In genomic region chr1:39081266-39082139, GRCh38 we compare ENCODE assay signal across 8 cellular contexts. TPM values are rescaled to one million over a fixed set of nuclear protein-coding genes. Genes with fewer than 3 reads are reported as not detected.
A peak's percentile ranks its signal among the peaks of the same experiment; 100 is the strongest.
DNase-seq lines count a peak whose midpoint lies in the region; ATAC-seq and TF ChIP-seq lines count a peak whose summit lies in the region.

No MANE protein-coding gene starts in this region.

- H3K4me3 ChIP-seq in AG09309 (ENCODE audit: control insufficient read depth, low read depth, low read length) (peak overlapping the region; percentile 36), GM23248 (peak overlapping the region; percentile 68), WERI-Rb-1 (ENCODE audit: low read depth, low read length) (peak overlapping the region; percentile 63), esophagus muscularis mucosa (peak overlapping the region; percentile 60 to 74 (median 66))

- H3K4me1 ChIP-seq in GM23248 (ENCODE audit: insufficient read depth) (peaks cover 7% of the 10 kb centered on the region), esophagus muscularis mucosa (peaks cover 11 to 35% (median 31%) of the 10 kb centered on the region in 4 donors)

- H3K27ac Mint-ChIP-seq in neural crest cell (ENCODE audit: unreplicated experiment), result no peak overlapping the region

- no peaks in the 10 kb centered on the region for H3K79me2 ChIP-seq in GM23248 (ENCODE audit: insufficient read depth)

- no peak for DNase-seq in AG09309 (ENCODE audit: low read depth)
- peak; percentile 55 for DNase-seq in GM23248
- DNase-seq in WERI-Rb-1, result peak; percentile 23
- DNase-seq in esophagus muscularis mucosa (ENCODE audit: extremely low spot score), result no peak
- DNase-seq in neural crest cell (ENCODE audit: low read depth, low spot score), result peak; percentile 29
- no peak for DNase-seq in inferior parietal cortex (ENCODE audit: extremely low spot score)
- no peak for DNase-seq in SKM-1 (lab: John Stamatoyannopoulos, UW; ENCODE audit: unreplicated experiment)

- no peaks in the 10 kb centered on the region for H3K9me2 ChIP-seq in GM23248 (ENCODE audit: insufficient read depth)

- no peaks in the 10 kb centered on the region for H3K36me3 ChIP-seq in GM23248 (ENCODE audit: low read depth)
- H3K36me3 ChIP-seq in WERI-Rb-1, result no peaks in the 10 kb centered on the region
- H3K36me3 ChIP-seq in esophagus muscularis mucosa, result no peaks in the 10 kb centered on the region

- WGBS in GM23248 (ENCODE audit: low coverage in 1 of 2, low lambda C conversion rate in 2 of 2, missing lambda C conversion rate in 2 of 2), 2 experiments, result 1% methylated on average over 37 to 51 of the region's 117 CpGs
- WGBS in esophagus muscularis mucosa, result 2% methylated on average over 34 of the region's 117 CpGs

- TF ChIP-seq POLR2A in esophagus muscularis mucosa (IDR thresholded peaks at IDR 0.05; ENCODE audit: low read depth), result no peak

- peak overlapping the region; percentile 64 for H2AFZ ChIP-seq in GM23248

- peaks cover 18% of the 10 kb centered on the region for H3K4me1 Mint-ChIP-seq in neural crest cell

- intact Hi-C loops in esophagus muscularis mucosa (cut with DNase I), result loop anchor here (10.0 kb wide), 1 partner anchor 207 kb away; the partner anchor contains the start of gene MYCBP

- H3K27ac ChIP-seq in GM23248, result no peak overlapping the region
- H3K27ac ChIP-seq in WERI-Rb-1, result no peak overlapping the region
- peak overlapping the region in 2 of 4 donors; percentile 36 to 53 for H3K27ac ChIP-seq in esophagus muscularis mucosa (replicated peaks in 1 of 4)

- H3K9me3 ChIP-seq in GM23248 (ENCODE audit: low read depth), result no peaks in the 10 kb centered on the region
- H3K9me3 ChIP-seq in WERI-Rb-1 (ENCODE audit: severe bottlenecking), result no peaks in the 10 kb centered on the region
- H3K9me3 ChIP-seq in esophagus muscularis mucosa, result no peaks in the 10 kb centered on the region

- TF ChIP-seq CTCF in AG09309 (IDR thresholded peaks at IDR 0.05; ENCODE audit: control insufficient read depth, insufficient read depth, low read depth, low read length, missing control alignments), result no peak
- TF ChIP-seq CTCF in WERI-Rb-1 (IDR thresholded peaks at IDR 0.05; ENCODE audit: low read depth, low read length), result no peak
- TF ChIP-seq CTCF in esophagus muscularis mucosa (IDR thresholded peaks at IDR 0.05), result no peak
- no peak for TF ChIP-seq CTCF in neural crest cell (conservative IDR thresholded peaks at IDR 0.05)

- peak overlapping the region; percentile 44; the same call in 1 of the 2 replicates for H3K9ac ChIP-seq in GM23248

- TF ChIP-seq EP300 in esophagus muscularis mucosa (IDR thresholded peaks at IDR 0.05), result no peak

- in situ Hi-C loops in GM23248 (cut with MboI), result loop anchor here (10.0 to 25.0 kb wide), 2 partner anchors 217 to 456 kb away; no protein-coding TSS in a partner anchor

- no peaks in the 10 kb centered on the region for H3K9me3 Mint-ChIP-seq in neural crest cell

- H3F3A ChIP-seq in GM23248 (ENCODE audit: insufficient read depth), result peaks cover 9% of the 10 kb centered on the region; the same call in 1 of the 2 replicates

- H4K20me1 ChIP-seq in GM23248 (ENCODE audit: insufficient read depth), result no peaks in the 10 kb centered on the region

- ATAC-seq in HG03439 (IDR thresholded peaks at IDR 0.05; ENCODE audit: unreplicated experiment), result no peak

- peak overlapping the region; percentile 90 for H3K4me3 Mint-ChIP-seq in neural crest cell

- H3K27me3 ChIP-seq in GM23248 (replicated peaks; ENCODE audit: insufficient read depth), result no peaks in the 10 kb centered on the region
- no peaks in the 10 kb centered on the region for H3K27me3 ChIP-seq in WERI-Rb-1 (ENCODE audit: insufficient read depth, low read depth, severe bottlenecking)
- peaks cover 0 to 30% (median 13%) of the 10 kb centered on the region in 4 donors for H3K27me3 ChIP-seq in esophagus muscularis mucosa

- H3K4me2 ChIP-seq in GM23248 (ENCODE audit: unreplicated experiment), result peak overlapping the region; percentile 70

- no peaks in the 10 kb centered on the region for H3K36me3 Mint-ChIP-seq in neural crest cell (ENCODE audit: low read depth)

- peaks cover 34% of the 10 kb centered on the region for H3K27me3 Mint-ChIP-seq in neural crest cell (ENCODE audit: low read depth)

RNA-seq across cellular contexts. Expression of gene NDUFS5, which starts 55.4 kb away (rescaled TPM):
- total RNA-seq in GM23248 (2014; rRNA removed; shearing (Covaris generic)), result 257 and 319 TPM in 2 replicates
- polyA plus RNA-seq in GM23248 (2016; fragmentation: Nextera tagmentation; extraction: Ambion mirVana), result 602 and 606 TPM in 2 replicates
- 100 to 1,000 TPM; 274 to 655 (median 373) TPM for total RNA-seq in esophagus muscularis mucosa
- 237 and 256 TPM in 2 replicates for total RNA-seq in neural crest cell

Comparison
In these comparisons a context has a peak if more than half of its experiments do, and no peak if none do; other contexts are left out.
1. DNase-seq: peak in GM23248 (single experiment), WERI-Rb-1 (single experiment) and neural crest cell (single experiment); none in AG09309 (single experiment), esophagus muscularis mucosa (single experiment), inferior parietal cortex (single experiment) and SKM-1 (single experiment).
2. Peak in every context shown above with its lines, with median percentiles within 50 percentile points of each other: H3K4me3 ChIP-seq.